Comparison of ENCODE assay signal across 8 cellular contexts in the genomic region with DNA sequence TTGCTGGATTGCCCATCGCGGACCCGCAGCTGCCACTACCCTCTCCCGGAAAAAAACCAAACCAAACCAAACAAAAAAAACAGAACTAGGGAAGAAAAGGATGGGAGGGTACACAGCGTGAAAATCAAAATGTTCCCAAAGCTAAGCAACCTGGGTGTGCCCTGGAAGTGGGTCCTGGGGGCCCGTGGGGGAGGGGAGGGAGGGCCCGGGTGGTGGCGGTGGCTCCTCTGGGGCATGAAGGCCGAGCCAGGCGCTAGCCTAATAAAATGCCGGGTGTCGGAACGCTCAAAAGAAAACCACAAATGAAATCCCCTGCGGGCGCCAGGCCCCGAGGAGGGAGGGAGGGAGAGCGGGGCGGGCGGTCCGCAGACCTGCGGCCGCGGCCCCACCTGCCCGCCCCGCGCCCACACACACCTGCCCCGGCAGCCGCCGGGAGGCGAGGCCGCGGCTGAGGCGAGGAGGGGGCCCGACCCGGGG. TPM values are rescaled to one million over a fixed set of nuclear protein-coding genes. Genes with fewer than 3 reads are reported as not detected.
DNase-seq lines count a peak whose midpoint lies in the region; ATAC-seq, FAIRE-seq and TF ChIP-seq lines count a peak whose summit lies in the region.

No MANE protein-coding gene starts in this region.

- no peak for TF ChIP-seq EP300 in GM12878 (IDR thresholded peaks at IDR 0.05; ENCODE audit: borderline replicate concordance in 1 of 2, control insufficient read depth in 1 of 2, low read depth in 2 of 2, low read length in 2 of 2)

- H3K4me3 ChIP-seq in PC-9 (peak overlapping the region; percentile 89), GM12878 (peak overlapping the region; percentile 98)

- intact Hi-C loops in PC-9 (cut with micrococcal nuclease; ENCODE audit: unreplicated experiment): loop anchor here (1.0 to 10.0 kb wide), 3 partner anchors 307 to 557 kb away; no protein-coding TSS in a partner anchor
- intact Hi-C loops in GM12878 (cut with micrococcal nuclease; ENCODE audit: unreplicated experiment): loop anchor here (2.0 to 10.0 kb wide), 5 partner anchors 79 to 537 kb away; a partner anchor contains a TSS

- in situ Hi-C loops in GM12878 (cut with MboI): loop anchor here (10.0 kb wide), 1 partner anchor 437 kb away; no protein-coding TSS in a partner anchor

- H3K9me3 ChIP-seq in PC-9 (ENCODE audit: insufficient read depth, low read depth) (no peaks in the 10 kb centered on the region), GM12878 (replicated peaks; ENCODE audit: control insufficient read depth, insufficient read depth, low read length) (no peaks in the 10 kb centered on the region)

- no peak for FAIRE-seq in GM12878 (lab: Jason Lieb, UNC)

- TF ChIP-seq CTCF in 22Rv1 (IDR thresholded peaks at IDR 0.05) (no peak), PC-9 (conservative IDR thresholded peaks at IDR 0.05) (no peak), GM12878 (IDR thresholded peaks at IDR 0.05 in 2 of 3, conservative IDR thresholded peaks at IDR 0.05 in 1 of 3; ENCODE audit: control insufficient read depth in 2 of 3, extremely low read depth in 1 of 3, insufficient read depth in 1 of 3, low read depth in 3 of 3, low read length in 3 of 3) (no peak)

- H3K4me2 ChIP-seq in PC-9 (peak overlapping the region; percentile 91), GM12878 (ENCODE audit: control insufficient read depth, insufficient read depth) (peak overlapping the region; percentile 80)

- no peaks in the 10 kb centered on the region for H3K9me2 ChIP-seq in PC-9 (ENCODE audit: insufficient read depth)

- CTCF ChIA-PET in PC-9 (lab: Charles Lee): no interaction called here
- CTCF ChIA-PET in GM12878 (lab: Yijun Ruan, JAX): interaction anchor here (0.6 kb wide), 1 partner anchor 9 kb away, joined by 3 read pairs; no protein-coding TSS in a partner anchor

- peaks cover 51% of the 10 kb centered on the region for H3K79me2 ChIP-seq in PC-9 (ENCODE audit: low read depth)
- peaks cover 46% of the 10 kb centered on the region for H3K79me2 ChIP-seq in GM12878 (ENCODE audit: control insufficient read depth, insufficient read depth, low read length)

- H3K27me3 ChIP-seq in PC-9 (ENCODE audit: insufficient read depth, low read depth): no peaks in the 10 kb centered on the region
- H3K27me3 ChIP-seq in GM12878 (replicated peaks in 1 of 2; ENCODE audit: control insufficient read depth in 2 of 2, insufficient read depth in 2 of 2, low read length in 1 of 2): no peaks in the 10 kb centered on the region

- H3K9ac ChIP-seq in GM12878 (ENCODE audit: control insufficient read depth, insufficient read depth, low read length): peak overlapping the region; percentile 70

- H3K27ac ChIP-seq in 22Rv1 (peak overlapping the region; percentile 81), PC-9 (no peak overlapping the region), GM12878 (ENCODE audit: control insufficient read depth, insufficient read depth) (peak overlapping the region; percentile 82)

- BruUV-seq in PC-9 (replicated peaks; lab: Mats Ljungman, UMichigan): no TSS peak
- BruUV-seq in GM12878 (replicated peaks; lab: Mats Ljungman, UMichigan): no TSS peak

- RAD21 ChIA-PET in GM12878 (lab: Charles Lee; ENCODE audit: unreplicated experiment): no interaction called here

- DNase-seq in PC-9: peak in 1 of 2 experiments; percentile 36
- DNase-seq in GM12878 (ENCODE audit: low read depth, low spot score): no peak
- peak; percentile 41 for DNase-seq in iPS-NIHi7 (ENCODE audit: extremely low spot score)
- DNase-seq in stimulated activated CD4-positive, alpha-beta T cell treated with anti-CD3 and anti-CD28 coated beads, Interleukin-1b, Interleukin-23, amount 100 ng/mL, for 48 hours: peak; percentile 17
- DNase-seq in mucosa of gallbladder (ENCODE audit: low spot score): no peak

- no peak for TF ChIP-seq POLR2A in GM12878 (IDR thresholded peaks at IDR 0.05; ENCODE audit: low read depth, low read length)

- 1% methylated on average over 8 of the region's 35 CpGs for WGBS in GM12878 (ENCODE audit: insufficient coverage, insufficient replicate concordance, low lambda C conversion rate, missing lambda C conversion rate)

- H3K36me3 ChIP-seq in PC-9 (ENCODE audit: low read depth) (no peaks in the 10 kb centered on the region), GM12878 (ENCODE audit: control insufficient read depth in 2 of 2, insufficient read depth in 2 of 2, low read length in 1 of 2) (no peaks in the 10 kb centered on the region)

- H4K20me1 ChIP-seq in PC-9 (ENCODE audit: insufficient read depth) (peaks cover 5% of the 10 kb centered on the region), GM12878 (ENCODE audit: control insufficient read depth, insufficient read depth) (no peaks in the 10 kb centered on the region)

- SMC1A ChIA-PET in GM12878 (lab: Charles Lee; ENCODE audit: uncharacterized antibody, unreplicated experiment): no interaction called here

- ATAC-seq in GM18519 (IDR thresholded peaks at IDR 0.05; ENCODE audit: low FRiP score, unreplicated experiment) (peak; percentile 39), HG03039 (IDR thresholded peaks at IDR 0.05; ENCODE audit: unreplicated experiment) (peak; percentile 34), GM12878 (peak; percentile 68)

- H3F3A ChIP-seq in PC-9 (ENCODE audit: insufficient read depth, low read depth): no peaks in the 10 kb centered on the region; the same call in 1 of the 2 replicates

- TF ChIP-seq RAD21 in GM12878 (IDR thresholded peaks at IDR 0.05; ENCODE audit: insufficient read depth, low read depth, low read length): no peak

- H2AFZ ChIP-seq in PC-9: peak overlapping the region; percentile 97
- H2AFZ ChIP-seq in GM12878 (ENCODE audit: control insufficient read depth, low read depth, low read length): peak overlapping the region; percentile 75

- POLR2A ChIA-PET in PC-9 (lab: Charles Lee; ENCODE audit: unreplicated experiment) (interaction anchor here (0.6 kb wide), 1 partner anchor 102 kb away, joined by 3 read pairs; no protein-coding TSS in a partner anchor), GM12878 (lab: Charles Lee) (interaction anchor here (1.0 kb wide), 1 partner anchor 30 kb away, joined by 3 read pairs; no protein-coding TSS in a partner anchor)

- peaks cover 15% of the 10 kb centered on the region for H3K4me1 ChIP-seq in PC-9 (replicated peaks; ENCODE audit: insufficient read depth)
- H3K4me1 ChIP-seq in GM12878 (ENCODE audit: control insufficient read depth, insufficient read depth, low read length): no peaks in the 10 kb centered on the region; the same call in 1 of the 2 replicates

RNA-seq across cellular contexts. Expression of a gene that starts 0.8 kb away (rescaled TPM):
- total RNA-seq in PC-9 (2021): 37.4 and 39.8 TPM in 2 replicates
- total RNA-seq in GM12878 (2013; cell fraction: nucleolus; rRNA removed): 225 and 244 TPM in 2 replicates
- 20.1 and 20.4 TPM in 2 replicates for total RNA-seq in GM12878 (2014; rRNA removed)
- total RNA-seq in GM12878 (2014; rRNA removed; fragmentation: Illumina TruSeq; extraction: Trizol): 17.5 and 19.1 TPM in 2 replicates
- 39.9 and 43.9 TPM in 2 replicates for total RNA-seq in GM12878 (2021)
- 8.5 TPM for polyA plus RNA-seq in GM12878 (2011; ENCODE audit: low read depth)
- polyA plus RNA-seq in GM12878 (2011; rRNA removed): 10.6 and 11.9 TPM in 2 replicates
- 8.4 and 9.0 TPM in 2 replicates for polyA plus RNA-seq in GM12878 (2011; cell fraction: cytosol; rRNA removed)
- polyA plus RNA-seq in GM12878 (2011; cell fraction: nucleus; rRNA removed): 52.4 and 62.5 TPM in 2 replicates
- polyA plus RNA-seq in GM12878 (2012): 21.1 and 23.8 TPM in 2 replicates
- 18.4 and 20.0 TPM in 2 replicates for polyA plus RNA-seq in GM12878 (2014; fragmentation: Illumina TruSeq; extraction: Trizol)
- polyA plus RNA-seq in GM12878 (2014; fragmentation: Nextera tagmentation; extraction: Ambion mirVana): 10 to 100 TPM in 1 of 2 experiments, 1 to 10 TPM in 1; 5.8 to 17.1 TPM
- polyA plus RNA-seq in GM12878 (2014; rRNA removed): 27.2 and 27.7 TPM in 2 replicates
- 10 to 100 TPM; 17.4 to 18.3 TPM for polyA plus RNA-seq in GM12878 (2016; fragmentation: Nextera tagmentation; extraction: Ambion mirVana)
- 52.5 and 59.6 TPM in 2 replicates for polyA minus RNA-seq in GM12878 (2011; rRNA and poly(A)+ RNA removed)
- 15.4 and 17.7 TPM in 2 replicates for polyA minus RNA-seq in GM12878 (2011; cell fraction: cytosol; rRNA and poly(A)+ RNA removed)
- 56.3 and 84.3 TPM in 2 replicates for polyA minus RNA-seq in GM12878 (2011; cell fraction: nucleus; rRNA and poly(A)+ RNA removed)
- total RNA-seq in mucosa of gallbladder: 49.1 TPM

RNA-seq across cellular contexts. Expression of a gene that starts 27.9 kb away (rescaled TPM):
- total RNA-seq in PC-9 (2021) (1,421 and 1,543 TPM in 2 replicates), GM12878 (2014; rRNA removed) (2,056 and 2,150 TPM in 2 replicates), GM12878 (2014; rRNA removed; fragmentation: Illumina TruSeq; extraction: Trizol) (3,315 and 3,434 TPM in 2 replicates), GM12878 (2021) (2,327 and 2,384 TPM in 2 replicates), mucosa of gallbladder (769 TPM)
- 391 and 401 TPM in 2 replicates for total RNA-seq in GM12878 (2013; cell fraction: nucleolus; rRNA removed)
- polyA plus RNA-seq in GM12878 (2011; ENCODE audit: low read depth): 3,955 TPM
- polyA plus RNA-seq in GM12878 (2011; rRNA removed) (2,686 and 3,119 TPM in 2 replicates), GM12878 (2014; fragmentation: Illumina TruSeq; extraction: Trizol) (3,690 and 4,950 TPM in 2 replicates), GM12878 (2014; fragmentation: Nextera tagmentation; extraction: Ambion mirVana) (1,000 to 10,000 TPM; 1,828 to 2,204 TPM), GM12878 (2014; rRNA removed) (2,258 and 2,542 TPM in 2 replicates), GM12878 (2016; fragmentation: Nextera tagmentation; extraction: Ambion mirVana) (100 to 1,000 TPM; 801 to 823 TPM)
- 1,825 and 1,843 TPM in 2 replicates for polyA plus RNA-seq in GM12878 (2011; cell fraction: cytosol; rRNA removed)
- 658 and 690 TPM in 2 replicates for polyA plus RNA-seq in GM12878 (2011; cell fraction: nucleus; rRNA removed)
- polyA plus RNA-seq in GM12878 (2012): 3,096 and 3,407 TPM in 2 replicates
- polyA minus RNA-seq in GM12878 (2011; rRNA and poly(A)+ RNA removed): 401 and 520 TPM in 2 replicates
- 251 and 289 TPM in 2 replicates for polyA minus RNA-seq in GM12878 (2011; cell fraction: cytosol; rRNA and poly(A)+ RNA removed)
- 118 and 169 TPM in 2 replicates for polyA minus RNA-seq in GM12878 (2011; cell fraction: nucleus; rRNA and poly(A)+ RNA removed)

RNA-seq across cellular contexts. Expression of a gene that starts 37.3 kb away (rescaled TPM):
- total RNA-seq in PC-9 (2021) (91.2 and 113 TPM in 2 replicates), GM12878 (2014; rRNA removed) (43.7 and 49.9 TPM in 2 replicates), GM12878 (2014; rRNA removed; fragmentation: Illumina TruSeq; extraction: Trizol) (68.8 and 70.0 TPM in 2 replicates), GM12878 (2021) (84.9 and 85.2 TPM in 2 replicates), mucosa of gallbladder (96.8 TPM)
- total RNA-seq in GM12878 (2013; cell fraction: nucleolus; rRNA removed): 33.7 and 35.2 TPM in 2 replicates
- polyA plus RNA-seq in GM12878 (2011; ENCODE audit: low read depth): 15.9 TPM
- polyA plus RNA-seq in GM12878 (2011; rRNA removed) (64.5 and 101 TPM in 2 replicates), GM12878 (2014; fragmentation: Illumina TruSeq; extraction: Trizol) (56.6 and 62.8 TPM in 2 replicates), GM12878 (2014; fragmentation: Nextera tagmentation; extraction: Ambion mirVana) (10 to 100 TPM; 14.6 to 23.2 TPM), GM12878 (2014; rRNA removed) (31.8 and 35.1 TPM in 2 replicates), GM12878 (2016; fragmentation: Nextera tagmentation; extraction: Ambion mirVana) (10 to 100 TPM; 60.6 to 68.2 TPM)
- 43.2 and 45.9 TPM in 2 replicates for polyA plus RNA-seq in GM12878 (2011; cell fraction: cytosol; rRNA removed)
- polyA plus RNA-seq in GM12878 (2011; cell fraction: nucleus; rRNA removed): 19.4 and 26.1 TPM in 2 replicates
- polyA plus RNA-seq in GM12878 (2012): 23.9 and 28.6 TPM in 2 replicates
- 93.5 and 95.2 TPM in 2 replicates for polyA minus RNA-seq in GM12878 (2011; rRNA and poly(A)+ RNA removed)
- 36.6 and 48.3 TPM in 2 replicates for polyA minus RNA-seq in GM12878 (2011; cell fraction: cytosol; rRNA and poly(A)+ RNA removed)
- polyA minus RNA-seq in GM12878 (2011; cell fraction: nucleus; rRNA and poly(A)+ RNA removed): 8.7 and 15.7 TPM in 2 replicates

Comparison
In these comparisons a context has a peak if more than half of its experiments do, and no peak if none do; other contexts are left out.
1. DNase-seq: peak in iPS-NIHi7 (single experiment) and stimulated activated CD4-positive, alpha-beta T cell treated with anti-CD3 and anti-CD28 coated beads, Interleukin-1b, Interleukin-23, amount 100 ng/mL, for 48 hours (single experiment); none in GM12878 (single experiment) and mucosa of gallbladder (single experiment).
2. Peak in every context shown above with its lines, with median percentiles within 50 percentile points of each other: ATAC-seq.